In the genomic region with DNA sequence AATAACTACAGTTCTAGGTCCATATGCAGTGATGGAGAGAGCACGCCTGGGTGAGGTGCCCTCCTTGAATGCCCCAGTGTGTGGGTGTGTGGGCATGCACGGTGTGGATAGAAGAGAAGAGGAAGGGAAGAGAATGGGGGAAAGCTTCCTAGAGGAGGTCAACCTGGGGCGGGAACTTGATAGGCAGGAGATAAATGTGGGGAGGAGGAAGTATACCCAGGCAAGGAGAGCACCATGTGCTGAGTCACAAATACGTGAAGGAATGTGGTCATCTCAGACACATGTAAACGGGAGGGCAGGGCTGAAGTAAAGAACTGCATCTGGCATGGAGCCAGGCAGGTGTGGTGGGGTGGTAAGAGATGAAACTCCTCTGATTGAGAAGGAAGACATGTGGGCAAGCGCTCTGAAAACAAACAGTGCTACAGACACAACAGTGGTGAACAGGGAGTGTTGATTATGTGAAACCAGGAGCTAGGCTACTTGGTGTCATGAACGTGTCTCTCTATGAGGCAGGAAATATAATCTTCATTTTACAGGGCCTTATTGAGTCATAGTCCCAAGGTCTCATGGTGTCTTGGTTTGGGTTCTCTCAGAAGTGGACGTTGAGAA, we compare ENCODE assay signal across 8 cellular contexts.
A peak's percentile ranks its signal among the peaks of the same experiment; 100 is the strongest.
DNase-seq lines count a peak whose midpoint lies in the region; ATAC-seq and TF ChIP-seq lines count a peak whose summit lies in the region.

No MANE protein-coding gene starts in this region.

- peaks cover 11% of the 10 kb centered on the region for H3K4me1 Mint-ChIP-seq in activated CD8-positive, alpha-beta T cell treated with anti-CD3 and anti-CD28 coated beads for 36 hours (ENCODE audit: low read depth)
- no peaks in the 10 kb centered on the region for H3K4me1 Mint-ChIP-seq in natural killer cell

- H3K27me3 Mint-ChIP-seq in activated CD8-positive, alpha-beta T cell treated with anti-CD3 and anti-CD28 coated beads for 36 hours: no peaks in the 10 kb centered on the region
- H3K27me3 Mint-ChIP-seq in natural killer cell (ENCODE audit: low read depth in 2 of 2): no peaks in the 10 kb centered on the region

- POLR2A ChIA-PET in activated CD8-positive, alpha-beta T cell treated with anti-CD3 and anti-CD28 coated beads for 36 hours (lab: Charles Lee): interaction anchor here (0.6 to 2.7 kb wide), 9 partner anchors 10 to 165 kb away, joined by 3 to 11 read pairs (median 4); partner anchors contain the start of gene PICALM

- no peaks in the 10 kb centered on the region for H3K9me3 Mint-ChIP-seq in activated CD8-positive, alpha-beta T cell treated with anti-CD3 and anti-CD28 coated beads for 36 hours
- H3K9me3 Mint-ChIP-seq in natural killer cell: no peaks in the 10 kb centered on the region

- no peak overlapping the region for H3K27ac Mint-ChIP-seq in activated CD8-positive, alpha-beta T cell treated with anti-CD3 and anti-CD28 coated beads for 36 hours
- H3K27ac Mint-ChIP-seq in natural killer cell: no peak overlapping the region

- CTCF ChIA-PET in activated CD8-positive, alpha-beta T cell treated with anti-CD3 and anti-CD28 coated beads for 36 hours (lab: Charles Lee): interaction anchor here (0.7 to 4.3 kb wide), 4 partner anchors 11 to 139 kb away, joined by 3 to 31 read pairs (median 4); no protein-coding TSS in a partner anchor

- ATAC-seq in GM19463 (IDR thresholded peaks at IDR 0.05; ENCODE audit: unreplicated experiment): peak; percentile 88
- ATAC-seq in HG03558 (IDR thresholded peaks at IDR 0.05; ENCODE audit: extremely low read depth, unreplicated experiment): peak; percentile 81
- peak; percentile 81 for ATAC-seq in activated CD8-positive, alpha-beta T cell treated with anti-CD3 and anti-CD28 coated beads for 36 hours
- peak in 2 of 3 donors; percentile 47 to 81 for ATAC-seq in natural killer cell

- peaks cover 2% of the 10 kb centered on the region for H3K36me3 Mint-ChIP-seq in activated CD8-positive, alpha-beta T cell treated with anti-CD3 and anti-CD28 coated beads for 36 hours (ENCODE audit: low read depth)
- H3K36me3 Mint-ChIP-seq in natural killer cell: no peaks in the 10 kb centered on the region

- TF ChIP-seq CTCF in activated CD8-positive, alpha-beta T cell treated with anti-CD3 and anti-CD28 coated beads for 36 hours (IDR thresholded peaks at IDR 0.05): no peak
- TF ChIP-seq CTCF in natural killer cell (IDR thresholded peaks at IDR 0.05) (no peak), GM13976 (IDR thresholded peaks at IDR 0.05; ENCODE audit: borderline replicate concordance, control extremely low read depth, extremely low read depth, insufficient read depth, missing control alignments) (no peak)

- no peak overlapping the region for H3K4me3 Mint-ChIP-seq in activated CD8-positive, alpha-beta T cell treated with anti-CD3 and anti-CD28 coated beads for 36 hours
- no peak overlapping the region for H3K4me3 Mint-ChIP-seq in natural killer cell

- in situ Hi-C loops in GM13976 (cut with MboI; ENCODE audit: low sequenced_read_pairs, unreplicated experiment): no loop called here

- DNase-seq in CMK (ENCODE audit: low read depth) (peak; percentile 88), natural killer cell (no peak), HuH-7.5 (ENCODE audit: low spot score) (no peak), GM13976 (ENCODE audit: low spot score) (no peak), cortex of kidney (lab: John Stamatoyannopoulos, UW) (no peak)
- DNase-seq in activated CD8-positive, alpha-beta T cell treated with anti-CD3 and anti-CD28 coated beads for 36 hours: peak; percentile 91

- intact Hi-C loops in activated CD8-positive, alpha-beta T cell treated with anti-CD3 and anti-CD28 coated beads for 36 hours (cut with micrococcal nuclease): no loop called here
- intact Hi-C loops in natural killer cell (cut with micrococcal nuclease): no loop called here

Comparison
In these comparisons a context has a peak if more than half of its experiments do, and no peak if none do; other contexts are left out.
1. DNase-seq: peak in CMK (single experiment) and activated CD8-positive, alpha-beta T cell treated with anti-CD3 and anti-CD28 coated beads for 36 hours (single experiment); none in natural killer cell (single experiment), HuH-7.5 (single experiment), GM13976 (single experiment) and cortex of kidney (single experiment).
2. Peak in every context shown above with its lines, with median percentiles within 50 percentile points of each other: ATAC-seq.